Comparison of ENCODE assay signal across 1 cellular context in the genomic region with DNA sequence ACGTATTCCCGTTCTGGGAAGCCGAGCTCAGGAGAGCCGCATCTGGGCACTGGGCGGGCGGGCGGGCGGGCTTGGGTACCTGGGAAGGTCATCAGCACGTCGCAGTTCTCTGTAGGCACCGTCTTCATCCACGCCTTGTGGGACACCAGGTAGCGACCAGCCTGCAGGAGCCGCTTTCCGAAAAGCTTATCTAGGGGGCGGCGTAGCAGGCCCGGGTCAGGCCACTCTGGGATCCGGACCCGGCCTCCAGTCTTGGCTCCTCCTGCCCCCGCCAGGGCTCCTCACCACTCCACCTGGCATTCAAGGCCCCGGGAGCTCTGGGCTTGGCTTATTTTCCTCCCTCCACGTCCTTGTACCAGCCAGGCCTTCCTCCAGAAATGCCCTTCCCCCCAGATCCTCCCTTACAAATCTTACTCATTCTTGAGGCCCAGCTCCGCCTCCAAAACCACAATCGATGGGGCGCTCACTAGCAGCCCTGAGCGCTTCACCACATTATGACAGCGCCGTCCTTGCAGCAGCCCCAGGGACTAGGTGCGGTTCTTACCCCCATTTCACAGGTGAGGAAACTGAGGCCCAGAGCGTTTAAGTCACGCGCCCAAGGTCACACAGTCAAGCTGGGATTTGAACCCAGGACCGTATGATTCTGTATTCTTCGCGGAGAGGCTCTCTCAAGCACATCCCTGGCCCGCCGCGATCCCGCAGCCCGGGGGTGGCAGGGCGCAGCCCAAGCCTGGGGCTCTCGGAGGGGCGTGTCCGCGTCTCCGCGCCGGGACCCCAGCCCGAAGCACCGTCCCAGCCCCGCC.
TF ChIP-seq lines count a peak whose summit lies in the region.

No MANE protein-coding gene starts in this region.

TF ChIP-seq in K562, 482 proteins besides CTCF, POLR2A, EP300 and RAD21 (continued from another document and continues in another):
- TF ChIP-seq JUND (IDR thresholded peaks at IDR 0.05; ENCODE audit: borderline replicate concordance, low read depth, low read length) (peak; percentile 82), JUND (tag; IDR thresholded peaks at IDR 0.05; ENCODE audit: borderline replicate concordance, low read depth, low read length) (peak; percentile 79; the same call in 2 of the 3 replicates), RBM15 (IDR thresholded peaks at IDR 0.05; ENCODE audit: insufficient read depth, low read length) (no peak), SRSF9 (IDR thresholded peaks at IDR 0.05; ENCODE audit: borderline replicate concordance, low read depth, low read length) (no peak), ZSCAN29 (IDR thresholded peaks at IDR 0.05) (0 out of 2 replicates have a peak, but pooled peaks have one; percentile 35), SRF (CRISPR knock-in tag; IDR thresholded peaks at IDR 0.05) (no peak), POU5F1 (IDR thresholded peaks at IDR 0.05; ENCODE audit: borderline replicate concordance, low read depth, low read length, partially characterized antibody) (no peak), RBM39 (optimal IDR thresholded peaks at IDR 0.05; ENCODE audit: low read depth, low read length) (peak; percentile 50), ZNF274 (IDR thresholded peaks at IDR 0.05; ENCODE audit: borderline replicate concordance, low read depth, low read length) (no peak; the same call in 1 of the 2 replicates), TAL1 (IDR thresholded peaks at IDR 0.05) (no peak), MEIS2 (IDR thresholded peaks at IDR 0.05; ENCODE audit: partially characterized antibody) (peak; percentile 31), SAP30 (IDR thresholded peaks at IDR 0.05; ENCODE audit: borderline replicate concordance, insufficient read depth, low read depth, low read length, poor library complexity, severe bottlenecking) (no peak), JUN (IDR thresholded peaks at IDR 0.05; ENCODE audit: borderline replicate concordance, low read depth, low read length) (no peak; the same call in 1 of the 2 replicates), JUN (CRISPR knock-in tag; IDR thresholded peaks at IDR 0.05; ENCODE audit: borderline replicate concordance) (peak; percentile 73; the same call in 1 of the 2 replicates), ZNF263 (CRISPR knock-in tag; IDR thresholded peaks at IDR 0.05; ENCODE audit: borderline replicate concordance) (peak; percentile 26; the same call in 1 of the 2 replicates), ARHGAP35 (IDR thresholded peaks at IDR 0.05; ENCODE audit: partially characterized antibody) (no peak), ZNF311 (CRISPR knock-in tag; IDR thresholded peaks at IDR 0.05) (no peak; the same call in 1 of the 2 replicates), HNRNPLL (IDR thresholded peaks at IDR 0.05; ENCODE audit: low read depth, low read length, poor library complexity, severe bottlenecking) (no peak), BMI1 (IDR thresholded peaks at IDR 0.05; ENCODE audit: low read length) (no peak), NELFE (IDR thresholded peaks at IDR 0.05; ENCODE audit: insufficient read depth, insufficient read length) (no peak), RHOXF2B (CRISPR knock-in tag; conservative IDR thresholded peaks at IDR 0.05) (0 out of 2 replicates have a peak, but pooled peaks have one; percentile 23), OTX1 (CRISPR knock-in tag; IDR thresholded peaks at IDR 0.05) (peak; percentile 90), SPI1 (IDR thresholded peaks at IDR 0.05; ENCODE audit: borderline replicate concordance, low read depth, low read length) (peak; percentile 46; the same call in 1 of the 2 replicates), SREBF2 (CRISPR knock-in tag; IDR thresholded peaks at IDR 0.05) (no peak), DACH1 (IDR thresholded peaks at IDR 0.05; ENCODE audit: partially characterized antibody) (peak; percentile 72)
- TF ChIP-seq, protein P1, sequence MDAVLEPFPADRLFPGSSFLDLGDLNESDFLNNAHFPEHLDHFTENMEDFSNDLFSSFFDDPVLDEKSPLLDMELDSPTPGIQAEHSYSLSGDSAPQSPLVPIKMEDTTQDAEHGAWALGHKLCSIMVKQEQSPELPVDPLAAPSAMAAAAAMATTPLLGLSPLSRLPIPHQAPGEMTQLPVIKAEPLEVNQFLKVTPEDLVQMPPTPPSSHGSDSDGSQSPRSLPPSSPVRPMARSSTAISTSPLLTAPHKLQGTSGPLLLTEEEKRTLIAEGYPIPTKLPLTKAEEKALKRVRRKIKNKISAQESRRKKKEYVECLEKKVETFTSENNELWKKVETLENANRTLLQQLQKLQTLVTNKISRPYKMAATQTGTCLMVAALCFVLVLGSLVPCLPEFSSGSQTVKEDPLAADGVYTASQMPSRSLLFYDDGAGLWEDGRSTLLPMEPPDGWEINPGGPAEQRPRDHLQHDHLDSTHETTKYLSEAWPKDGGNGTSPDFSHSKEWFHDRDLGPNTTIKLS (IDR thresholded peaks at IDR 0.05; ENCODE audit: borderline replicate concordance, low read depth) = no peak
- TF ChIP-seq, protein P2, sequence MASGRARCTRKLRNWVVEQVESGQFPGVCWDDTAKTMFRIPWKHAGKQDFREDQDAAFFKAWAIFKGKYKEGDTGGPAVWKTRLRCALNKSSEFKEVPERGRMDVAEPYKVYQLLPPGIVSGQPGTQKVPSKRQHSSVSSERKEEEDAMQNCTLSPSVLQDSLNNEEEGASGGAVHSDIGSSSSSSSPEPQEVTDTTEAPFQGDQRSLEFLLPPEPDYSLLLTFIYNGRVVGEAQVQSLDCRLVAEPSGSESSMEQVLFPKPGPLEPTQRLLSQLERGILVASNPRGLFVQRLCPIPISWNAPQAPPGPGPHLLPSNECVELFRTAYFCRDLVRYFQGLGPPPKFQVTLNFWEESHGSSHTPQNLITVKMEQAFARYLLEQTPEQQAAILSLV (tag; IDR thresholded peaks at IDR 0.05) = no peak
- TF ChIP-seq, protein P3, sequence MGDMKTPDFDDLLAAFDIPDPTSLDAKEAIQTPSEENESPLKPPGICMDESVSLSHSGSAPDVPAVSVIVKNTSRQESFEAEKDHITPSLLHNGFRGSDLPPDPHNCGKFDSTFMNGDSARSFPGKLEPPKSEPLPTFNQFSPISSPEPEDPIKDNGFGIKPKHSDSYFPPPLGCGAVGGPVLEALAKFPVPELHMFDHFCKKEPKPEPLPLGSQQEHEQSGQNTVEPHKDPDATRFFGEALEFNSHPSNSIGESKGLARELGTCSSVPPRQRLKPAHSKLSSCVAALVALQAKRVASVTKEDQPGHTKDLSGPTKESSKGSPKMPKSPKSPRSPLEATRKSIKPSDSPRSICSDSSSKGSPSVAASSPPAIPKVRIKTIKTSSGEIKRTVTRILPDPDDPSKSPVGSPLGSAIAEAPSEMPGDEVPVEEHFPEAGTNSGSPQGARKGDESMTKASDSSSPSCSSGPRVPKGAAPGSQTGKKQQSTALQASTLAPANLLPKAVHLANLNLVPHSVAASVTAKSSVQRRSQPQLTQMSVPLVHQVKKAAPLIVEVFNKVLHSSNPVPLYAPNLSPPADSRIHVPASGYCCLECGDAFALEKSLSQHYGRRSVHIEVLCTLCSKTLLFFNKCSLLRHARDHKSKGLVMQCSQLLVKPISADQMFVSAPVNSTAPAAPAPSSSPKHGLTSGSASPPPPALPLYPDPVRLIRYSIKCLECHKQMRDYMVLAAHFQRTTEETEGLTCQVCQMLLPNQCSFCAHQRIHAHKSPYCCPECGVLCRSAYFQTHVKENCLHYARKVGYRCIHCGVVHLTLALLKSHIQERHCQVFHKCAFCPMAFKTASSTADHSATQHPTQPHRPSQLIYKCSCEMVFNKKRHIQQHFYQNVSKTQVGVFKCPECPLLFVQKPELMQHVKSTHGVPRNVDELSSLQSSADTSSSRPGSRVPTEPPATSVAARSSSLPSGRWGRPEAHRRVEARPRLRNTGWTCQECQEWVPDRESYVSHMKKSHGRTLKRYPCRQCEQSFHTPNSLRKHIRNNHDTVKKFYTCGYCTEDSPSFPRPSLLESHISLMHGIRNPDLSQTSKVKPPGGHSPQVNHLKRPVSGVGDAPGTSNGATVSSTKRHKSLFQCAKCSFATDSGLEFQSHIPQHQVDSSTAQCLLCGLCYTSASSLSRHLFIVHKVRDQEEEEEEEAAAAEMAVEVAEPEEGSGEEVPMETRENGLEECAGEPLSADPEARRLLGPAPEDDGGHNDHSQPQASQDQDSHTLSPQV (IDR thresholded peaks at IDR 0.05) = no peak
- TF ChIP-seq, protein P4, sequence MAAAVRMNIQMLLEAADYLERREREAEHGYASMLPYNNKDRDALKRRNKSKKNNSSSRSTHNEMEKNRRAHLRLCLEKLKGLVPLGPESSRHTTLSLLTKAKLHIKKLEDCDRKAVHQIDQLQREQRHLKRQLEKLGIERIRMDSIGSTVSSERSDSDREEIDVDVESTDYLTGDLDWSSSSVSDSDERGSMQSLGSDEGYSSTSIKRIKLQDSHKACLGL (CRISPR knock-in tag; IDR thresholded peaks at IDR 0.05; ENCODE audit: borderline replicate concordance, poor library complexity, severe bottlenecking) = no peak
- TF ChIP-seq, protein P5, sequence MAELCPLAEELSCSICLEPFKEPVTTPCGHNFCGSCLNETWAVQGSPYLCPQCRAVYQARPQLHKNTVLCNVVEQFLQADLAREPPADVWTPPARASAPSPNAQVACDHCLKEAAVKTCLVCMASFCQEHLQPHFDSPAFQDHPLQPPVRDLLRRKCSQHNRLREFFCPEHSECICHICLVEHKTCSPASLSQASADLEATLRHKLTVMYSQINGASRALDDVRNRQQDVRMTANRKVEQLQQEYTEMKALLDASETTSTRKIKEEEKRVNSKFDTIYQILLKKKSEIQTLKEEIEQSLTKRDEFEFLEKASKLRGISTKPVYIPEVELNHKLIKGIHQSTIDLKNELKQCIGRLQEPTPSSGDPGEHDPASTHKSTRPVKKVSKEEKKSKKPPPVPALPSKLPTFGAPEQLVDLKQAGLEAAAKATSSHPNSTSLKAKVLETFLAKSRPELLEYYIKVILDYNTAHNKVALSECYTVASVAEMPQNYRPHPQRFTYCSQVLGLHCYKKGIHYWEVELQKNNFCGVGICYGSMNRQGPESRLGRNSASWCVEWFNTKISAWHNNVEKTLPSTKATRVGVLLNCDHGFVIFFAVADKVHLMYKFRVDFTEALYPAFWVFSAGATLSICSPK (IDR thresholded peaks at IDR 0.05; ENCODE audit: borderline replicate concordance) = no peak
- TF ChIP-seq, protein P6, sequence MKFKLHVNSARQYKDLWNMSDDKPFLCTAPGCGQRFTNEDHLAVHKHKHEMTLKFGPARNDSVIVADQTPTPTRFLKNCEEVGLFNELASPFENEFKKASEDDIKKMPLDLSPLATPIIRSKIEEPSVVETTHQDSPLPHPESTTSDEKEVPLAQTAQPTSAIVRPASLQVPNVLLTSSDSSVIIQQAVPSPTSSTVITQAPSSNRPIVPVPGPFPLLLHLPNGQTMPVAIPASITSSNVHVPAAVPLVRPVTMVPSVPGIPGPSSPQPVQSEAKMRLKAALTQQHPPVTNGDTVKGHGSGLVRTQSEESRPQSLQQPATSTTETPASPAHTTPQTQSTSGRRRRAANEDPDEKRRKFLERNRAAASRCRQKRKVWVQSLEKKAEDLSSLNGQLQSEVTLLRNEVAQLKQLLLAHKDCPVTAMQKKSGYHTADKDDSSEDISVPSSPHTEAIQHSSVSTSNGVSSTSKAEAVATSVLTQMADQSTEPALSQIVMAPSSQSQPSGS (CRISPR knock-in tag; IDR thresholded peaks at IDR 0.05) = no peak
- TF ChIP-seq, protein P7, sequence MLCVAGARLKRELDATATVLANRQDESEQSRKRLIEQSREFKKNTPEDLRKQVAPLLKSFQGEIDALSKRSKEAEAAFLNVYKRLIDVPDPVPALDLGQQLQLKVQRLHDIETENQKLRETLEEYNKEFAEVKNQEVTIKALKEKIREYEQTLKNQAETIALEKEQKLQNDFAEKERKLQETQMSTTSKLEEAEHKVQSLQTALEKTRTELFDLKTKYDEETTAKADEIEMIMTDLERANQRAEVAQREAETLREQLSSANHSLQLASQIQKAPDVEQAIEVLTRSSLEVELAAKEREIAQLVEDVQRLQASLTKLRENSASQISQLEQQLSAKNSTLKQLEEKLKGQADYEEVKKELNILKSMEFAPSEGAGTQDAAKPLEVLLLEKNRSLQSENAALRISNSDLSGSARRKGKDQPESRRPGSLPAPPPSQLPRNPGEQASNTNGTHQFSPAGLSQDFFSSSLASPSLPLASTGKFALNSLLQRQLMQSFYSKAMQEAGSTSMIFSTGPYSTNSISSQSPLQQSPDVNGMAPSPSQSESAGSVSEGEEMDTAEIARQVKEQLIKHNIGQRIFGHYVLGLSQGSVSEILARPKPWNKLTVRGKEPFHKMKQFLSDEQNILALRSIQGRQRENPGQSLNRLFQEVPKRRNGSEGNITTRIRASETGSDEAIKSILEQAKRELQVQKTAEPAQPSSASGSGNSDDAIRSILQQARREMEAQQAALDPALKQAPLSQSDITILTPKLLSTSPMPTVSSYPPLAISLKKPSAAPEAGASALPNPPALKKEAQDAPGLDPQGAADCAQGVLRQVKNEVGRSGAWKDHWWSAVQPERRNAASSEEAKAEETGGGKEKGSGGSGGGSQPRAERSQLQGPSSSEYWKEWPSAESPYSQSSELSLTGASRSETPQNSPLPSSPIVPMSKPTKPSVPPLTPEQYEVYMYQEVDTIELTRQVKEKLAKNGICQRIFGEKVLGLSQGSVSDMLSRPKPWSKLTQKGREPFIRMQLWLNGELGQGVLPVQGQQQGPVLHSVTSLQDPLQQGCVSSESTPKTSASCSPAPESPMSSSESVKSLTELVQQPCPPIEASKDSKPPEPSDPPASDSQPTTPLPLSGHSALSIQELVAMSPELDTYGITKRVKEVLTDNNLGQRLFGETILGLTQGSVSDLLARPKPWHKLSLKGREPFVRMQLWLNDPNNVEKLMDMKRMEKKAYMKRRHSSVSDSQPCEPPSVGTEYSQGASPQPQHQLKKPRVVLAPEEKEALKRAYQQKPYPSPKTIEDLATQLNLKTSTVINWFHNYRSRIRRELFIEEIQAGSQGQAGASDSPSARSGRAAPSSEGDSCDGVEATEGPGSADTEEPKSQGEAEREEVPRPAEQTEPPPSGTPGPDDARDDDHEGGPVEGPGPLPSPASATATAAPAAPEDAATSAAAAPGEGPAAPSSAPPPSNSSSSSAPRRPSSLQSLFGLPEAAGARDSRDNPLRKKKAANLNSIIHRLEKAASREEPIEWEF (CRISPR knock-in tag; IDR thresholded peaks at IDR 0.05) = no peak
